Comparison of ENCODE assay signal across 1 cellular context in genomic region chr20:17968366-17969275, GRCh38.
A peak's percentile ranks its signal among the peaks of the same experiment; 100 is the strongest.
TF ChIP-seq lines count a peak whose summit lies in the region.

TSS of gene MGME1 (plus strand) at chr20:17969018. CDS start at chr20:17969860, 842 bp downstream.
TSS of gene SNX5 (minus strand) at chr20:17968794. CDS start at chr20:17968425, 369 bp downstream.

TF ChIP-seq in K562, 482 proteins besides CTCF, POLR2A, EP300 and RAD21 (continued from another document and continues in another):
- TF ChIP-seq ZBTB11 (CRISPR knock-in tag; IDR thresholded peaks at IDR 0.05) (peak in 1 of 3 experiments; percentile 53; a peak in 2 of 6 replicates), LCOR (CRISPR knock-in tag; IDR thresholded peaks at IDR 0.05) (peak; percentile 94), NUFIP1 (IDR thresholded peaks at IDR 0.05; ENCODE audit: partially characterized antibody) (no peak), JUN (IDR thresholded peaks at IDR 0.05; ENCODE audit: borderline replicate concordance, low read depth, low read length) (peak; percentile 64; the same call in 1 of the 2 replicates), JUN (CRISPR knock-in tag; IDR thresholded peaks at IDR 0.05; ENCODE audit: borderline replicate concordance) (no peak; the same call in 1 of the 2 replicates), CXXC5 (CRISPR knock-in tag; IDR thresholded peaks at IDR 0.05) (peak; percentile 77; the same call in 1 of the 2 replicates), ZNF197 (CRISPR knock-in tag; IDR thresholded peaks at IDR 0.05; ENCODE audit: low read depth) (0 out of 2 replicates have a peak, but pooled peaks have one; percentile 7), GTF2A2 (tag; IDR thresholded peaks at IDR 0.05) (no peak), FOSL1 (tag; conservative IDR thresholded peaks at IDR 0.05) (peak; percentile 70), RBFOX2 (IDR thresholded peaks at IDR 0.05; ENCODE audit: low read depth, low read length) (peak; percentile 98), ZNF407 (IDR thresholded peaks at IDR 0.05; ENCODE audit: low read depth) (peak; percentile 94), GTF2B (IDR thresholded peaks at IDR 0.05; ENCODE audit: extremely low read depth, insufficient read length) (no peak), KDM4B (IDR thresholded peaks at IDR 0.05; ENCODE audit: borderline replicate concordance in 2 of 2, low read depth in 1 of 2) (peak in 1 of 2 experiments; percentile 72; a peak in 1 of 4 replicates), ZNF174 (CRISPR knock-in tag; IDR thresholded peaks at IDR 0.05) (no peak), MCM7 (IDR thresholded peaks at IDR 0.05) (no peak), FIP1L1 (IDR thresholded peaks at IDR 0.05; ENCODE audit: low read depth, low read length, poor library complexity, severe bottlenecking) (peak; percentile 77), CBFB (CRISPR knock-in tag; IDR thresholded peaks at IDR 0.05) (peak; percentile 84; the same call in 1 of the 2 replicates), ZNF561 (CRISPR knock-in tag; conservative IDR thresholded peaks at IDR 0.05) (no peak), CBX2 (IDR thresholded peaks at IDR 0.05; ENCODE audit: insufficient read depth, low read length, poor library complexity, severe bottlenecking) (no peak), CREB3 (tag; conservative IDR thresholded peaks at IDR 0.05; ENCODE audit: low read depth) (peak; percentile 85), ID3 (CRISPR knock-in tag; IDR thresholded peaks at IDR 0.05) (no peak), ID3 (tag; IDR thresholded peaks at IDR 0.05) (peak; percentile 85), BRD9 (IDR thresholded peaks at IDR 0.05; ENCODE audit: low read depth, partially characterized antibody) (peak; percentile 67), PPARD (CRISPR knock-in tag; IDR thresholded peaks at IDR 0.05) (no peak), COPS2 (conservative IDR thresholded peaks at IDR 0.05) (no peak), TBP (optimal IDR thresholded peaks at IDR 0.05; ENCODE audit: low read depth, low read length) (peak; percentile 96), DPF2 (IDR thresholded peaks at IDR 0.05) (no peak), MAX (CRISPR knock-in tag; IDR thresholded peaks at IDR 0.05) (peak; percentile 99), ZBTB17 (CRISPR knock-in tag; IDR thresholded peaks at IDR 0.05) (0 out of 2 replicates have a peak, but pooled peaks have one; percentile 20), ZNF511 (CRISPR knock-in tag; IDR thresholded peaks at IDR 0.05) (peak; percentile 78; the same call in 1 of the 2 replicates), SIN3A (IDR thresholded peaks at IDR 0.05; ENCODE audit: borderline replicate concordance in 2 of 2, control insufficient read depth in 1 of 2, low read depth in 2 of 2, low read length in 2 of 2) (0 out of 4 replicates have a peak, but pooled peaks have one; percentile 43 to 74), ZNF76 (CRISPR knock-in tag; IDR thresholded peaks at IDR 0.05; ENCODE audit: borderline replicate concordance) (peak; percentile 97; the same call in 1 of the 2 replicates), HLTF (IDR thresholded peaks at IDR 0.05) (no peak), HNRNPUL1 (IDR thresholded peaks at IDR 0.05; ENCODE audit: low read length) (no peak), HMGN3 (IDR thresholded peaks at IDR 0.05; ENCODE audit: borderline replicate concordance, extremely low read depth, insufficient read length, low read depth, low read length) (peak; percentile 40), E2F8 (IDR thresholded peaks at IDR 0.05; ENCODE audit: low read depth, partially characterized antibody) (peak; percentile 92), SIX5 (IDR thresholded peaks at IDR 0.05; ENCODE audit: borderline replicate concordance in 1 of 2, insufficient read depth in 1 of 2, low read depth in 1 of 2, low read length in 2 of 2) (0 out of 4 replicates have a peak, but pooled peaks of 1 of the 2 experiments have one; percentile 19), RBM25 (IDR thresholded peaks at IDR 0.05; ENCODE audit: low read depth, low read length, severe bottlenecking) (peak; percentile 30)
